In the genomic region with DNA sequence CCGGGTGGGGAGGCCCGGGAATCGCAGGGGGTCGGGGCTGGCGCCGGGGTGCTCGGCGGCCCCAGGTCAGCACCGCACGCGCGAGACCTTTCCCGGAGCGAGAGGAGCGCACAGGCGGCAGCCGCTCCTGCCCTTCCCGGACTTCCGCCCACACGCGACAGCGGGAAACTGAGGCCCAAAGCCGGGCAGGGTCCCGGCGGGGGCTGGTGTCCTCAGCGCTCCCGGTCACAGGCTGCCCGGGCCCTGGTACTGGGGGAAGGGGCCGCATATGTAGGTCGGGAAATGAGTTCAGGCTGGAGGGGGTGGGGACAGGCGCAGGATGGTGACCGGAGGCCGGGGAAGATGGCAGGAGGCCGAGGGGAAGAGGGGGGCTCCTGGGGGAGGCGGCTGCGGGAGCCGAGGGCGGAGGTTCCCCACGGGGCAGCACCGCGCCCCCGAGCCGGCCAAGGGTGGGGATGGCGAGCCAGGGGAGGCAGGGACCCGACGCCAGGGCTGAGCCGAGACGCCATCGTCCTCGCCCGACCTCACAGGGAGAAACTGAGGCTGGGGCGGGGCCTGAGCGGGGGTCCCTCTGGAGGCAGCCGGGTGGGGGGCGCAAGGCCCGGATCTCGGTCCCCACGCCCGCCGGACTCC, we compare ENCODE assay signal across 1 cellular context.
TF ChIP-seq lines count a peak whose summit lies in the region.

No MANE protein-coding gene starts in this region.

TF ChIP-seq in HepG2, 621 proteins besides CTCF, POLR2A, EP300 and RAD21:
- no peak for TF ChIP-seq ZNF598 (CRISPR knock-in tag; IDR thresholded peaks at IDR 0.05; ENCODE audit: borderline replicate concordance)
- TF ChIP-seq HOXA3 (CRISPR knock-in tag; IDR thresholded peaks at IDR 0.05), result 0 out of 2 replicates have a peak, but pooled peaks have one; percentile 7
- TF ChIP-seq MAX (IDR thresholded peaks at IDR 0.05), result 0 out of 2 replicates have a peak, but pooled peaks have one; percentile 13
- 0 out of 2 replicates have a peak, but pooled peaks have one; percentile 33 for TF ChIP-seq MXD3 (CRISPR knock-in tag; IDR thresholded peaks at IDR 0.05)
- TF ChIP-seq GABPB1 (CRISPR knock-in tag; IDR thresholded peaks at IDR 0.05), result peak; percentile 32; the same call in 1 of the 2 replicates
